12 cellular contexts compared by ENCODE assay signal in genomic region chr2:9250498-9251153, GRCh38. TPM values are rescaled to one million over a fixed set of nuclear protein-coding genes. Genes with fewer than 3 reads are reported as not detected.
DNase-seq lines count a peak whose midpoint lies in the region; ATAC-seq and TF ChIP-seq lines count a peak whose summit lies in the region.
"Had no signal": no experiment of that assay in that cellular context is flagged by ENCODE, and none has a peak within 500 bp of the region (broad histone marks: within the 10 kb centered on the region; RNA-seq: fewer than 3 reads in every experiment).

No MANE protein-coding gene starts in this region.

- H3K27ac ChIP-seq in PC-9 (peak overlapping the region; percentile 67), caudate nucleus (ENCODE audit: low read depth, low read length) (peak overlapping the region; percentile 78), subcutaneous abdominal adipose tissue (ENCODE audit: low read depth, low read length) (peak overlapping the region; percentile 77)

- DNase-seq in PC-9 (peak in 1 of 2 experiments; percentile 33), caudate nucleus (lab: John Stamatoyannopoulos, UW) (peak in 24 of 61 donors; percentile 22 to 82 (median 45)), kidney tubule cell (ENCODE audit: low spot score) (peak; percentile 40), NCI-H2227 (lab: John Stamatoyannopoulos, UW; ENCODE audit: unreplicated experiment) (no peak)
- DNase-seq in activated CD4-positive, alpha-beta memory T cell treated with anti-CD3 and anti-CD28 coated beads for 36 hours = no peak
- DNase-seq: naive B cell, NCI-H1417 treated with DMSO at 0.1 percent for 48 hours, NCI-H526 treated with DMSO at 0.1 percent for 48 hours had no signal

- H3K4me3 ChIP-seq in PC-9 (no peak overlapping the region), subcutaneous abdominal adipose tissue (ENCODE audit: low read depth in 1 of 5, low read length in 5 of 5) (no peak overlapping the region)
- H3K4me3 ChIP-seq: GM23338 had no signal

- BruUV-seq in PC-9 (replicated peaks; lab: Mats Ljungman, UMichigan) = no TSS peak

- no peak for TF ChIP-seq CTCF in PC-9 (conservative IDR thresholded peaks at IDR 0.05)

- POLR2A ChIA-PET in PC-9 (lab: Charles Lee; ENCODE audit: unreplicated experiment) = interaction anchor here (0.5 to 1.6 kb wide), 2 partner anchors 10 to 16 kb away, joined by 3 read pairs; no protein-coding TSS in a partner anchor
- POLR2A ChIA-PET in activated CD4-positive, alpha-beta memory T cell treated with anti-CD3 and anti-CD28 coated beads for 36 hours (lab: Charles Lee) = interaction anchor here (0.6 kb wide), 1 partner anchor 11 kb away, joined by 4 read pairs; no protein-coding TSS in a partner anchor

- peaks cover 4% of the 10 kb centered on the region; the same call in 1 of the 2 replicates for H4K20me1 ChIP-seq in PC-9 (ENCODE audit: insufficient read depth)

- H3K9ac ChIP-seq in subcutaneous abdominal adipose tissue (ENCODE audit: low read length in 5 of 5) = no peak overlapping the region

- H3K27me3 Mint-ChIP-seq in activated CD4-positive, alpha-beta memory T cell treated with anti-CD3 and anti-CD28 coated beads for 36 hours = peaks cover 6% of the 10 kb centered on the region

- H3K4me3 Mint-ChIP-seq in activated CD4-positive, alpha-beta memory T cell treated with anti-CD3 and anti-CD28 coated beads for 36 hours = no peak overlapping the region
- H3K4me3 Mint-ChIP-seq: activated naive CD4-positive, alpha-beta T cell treated with anti-CD3 and anti-CD28 coated beads, Interleukin-2, amount 50 U/mL, for 24 hours; GM23338; naive B cell had no signal

- H3K4me1 ChIP-seq in PC-9 (replicated peaks; ENCODE audit: insufficient read depth) = peaks cover 64% of the 10 kb centered on the region
- peaks cover 18 to 57% (median 41%) of the 10 kb centered on the region in 5 donors for H3K4me1 ChIP-seq in subcutaneous abdominal adipose tissue (ENCODE audit: control insufficient read depth in 5 of 5, insufficient read depth in 5 of 5, low read length in 5 of 5)

- H3K36me3 Mint-ChIP-seq in activated CD4-positive, alpha-beta memory T cell treated with anti-CD3 and anti-CD28 coated beads for 36 hours = no peaks in the 10 kb centered on the region
- H3K36me3 Mint-ChIP-seq: activated naive CD4-positive, alpha-beta T cell treated with anti-CD3 and anti-CD28 coated beads, Interleukin-2, amount 50 U/mL, for 24 hours; naive B cell had no signal

- H3K27me3 ChIP-seq in PC-9 (ENCODE audit: insufficient read depth, low read depth) (no peaks in the 10 kb centered on the region), subcutaneous abdominal adipose tissue (ENCODE audit: control insufficient read depth in 5 of 5, insufficient read depth in 4 of 5, low read length in 5 of 5) (no peaks in the 10 kb centered on the region)

- H3K36me3 ChIP-seq in PC-9 (ENCODE audit: low read depth) (no peaks in the 10 kb centered on the region), subcutaneous abdominal adipose tissue (ENCODE audit: control insufficient read depth in 5 of 5, insufficient read depth in 5 of 5, low read length in 5 of 5) (no peaks in the 10 kb centered on the region)

- ATAC-seq in HG03039 (IDR thresholded peaks at IDR 0.05; ENCODE audit: unreplicated experiment) = no peak
- ATAC-seq: GM23338 had no signal

- H3K27ac Mint-ChIP-seq in activated CD4-positive, alpha-beta memory T cell treated with anti-CD3 and anti-CD28 coated beads for 36 hours = no peak overlapping the region
- H3K27ac Mint-ChIP-seq: activated naive CD4-positive, alpha-beta T cell treated with anti-CD3 and anti-CD28 coated beads, Interleukin-2, amount 50 U/mL, for 24 hours; GM23338; naive B cell had no signal

- CTCF ChIA-PET in PC-9 (lab: Charles Lee) = interaction anchor here (1.1 kb wide), 1 partner anchor 108 kb away, joined by 7 read pairs; no protein-coding TSS in a partner anchor
- CTCF ChIA-PET in activated CD4-positive, alpha-beta memory T cell treated with anti-CD3 and anti-CD28 coated beads for 36 hours (lab: Charles Lee) = no interaction called here

- no peaks in the 10 kb centered on the region for H3K9me2 ChIP-seq in PC-9 (ENCODE audit: insufficient read depth)

- H3K79me2 ChIP-seq in PC-9 (ENCODE audit: low read depth) = peaks cover 95% of the 10 kb centered on the region

- no peak overlapping the region for H2AFZ ChIP-seq in PC-9
- H2AFZ ChIP-seq: GM23338 had no signal

- H3K4me1 Mint-ChIP-seq in activated CD4-positive, alpha-beta memory T cell treated with anti-CD3 and anti-CD28 coated beads for 36 hours (ENCODE audit: low read depth) = peaks cover under 1% of the 10 kb centered on the region
- H3K4me1 Mint-ChIP-seq: activated naive CD4-positive, alpha-beta T cell treated with anti-CD3 and anti-CD28 coated beads, Interleukin-2, amount 50 U/mL, for 24 hours; naive B cell had no signal

- H3K9me3 Mint-ChIP-seq in activated CD4-positive, alpha-beta memory T cell treated with anti-CD3 and anti-CD28 coated beads for 36 hours = no peaks in the 10 kb centered on the region
- H3K9me3 Mint-ChIP-seq: activated naive CD4-positive, alpha-beta T cell treated with anti-CD3 and anti-CD28 coated beads, Interleukin-2, amount 50 U/mL, for 24 hours; GM23338; naive B cell had no signal

- peaks cover 63% of the 10 kb centered on the region for H3F3A ChIP-seq in PC-9 (ENCODE audit: insufficient read depth, low read depth)

- H3K9me3 ChIP-seq in PC-9 (ENCODE audit: insufficient read depth, low read depth) (no peaks in the 10 kb centered on the region), subcutaneous abdominal adipose tissue (ENCODE audit: control insufficient read depth in 5 of 5, low read length in 5 of 5) (no peaks in the 10 kb centered on the region)

- H3K4me2 ChIP-seq in PC-9 = peak overlapping the region; percentile 67
- H3K4me2 ChIP-seq: GM23338 had no signal

- intact Hi-C loops in PC-9 (cut with micrococcal nuclease; ENCODE audit: unreplicated experiment) = loop anchor here (1.0 to 5.0 kb wide), 3 partner anchors 38 to 108 kb away; no protein-coding TSS in a partner anchor
- intact Hi-C loops in activated CD4-positive, alpha-beta memory T cell treated with anti-CD3 and anti-CD28 coated beads for 36 hours (cut with micrococcal nuclease) = no loop called here

RNA-seq across cellular contexts. Expression of gene ASAP2, which starts 44.0 kb away (rescaled TPM):
- 60.3 and 66.8 TPM in 2 replicates for total RNA-seq in PC-9 (2021)
- total RNA-seq in activated CD4-positive, alpha-beta memory T cell treated with anti-CD3 and anti-CD28 coated beads for 36 hours = under 1 TPM; 0.26 to 0.97 TPM

Comparison
In these comparisons a context has a peak if more than half of its experiments do, and no peak if none do; other contexts are left out.
1. RNA of gene ASAP2, which starts 44.0 kb away (total RNA-seq): 60.3 to 66.8 TPM in PC-9; 0.26 to 0.97 TPM in activated CD4-positive, alpha-beta memory T cell treated with anti-CD3 and anti-CD28 coated beads for 36 hours; every median in the first group is over 10 times any median in the second.
2. Peak in every context shown above with its lines, with median percentiles within 50 percentile points of each other: H3K27ac ChIP-seq.